Comparison of ENCODE assay signal across 1 cellular context in the genomic region with DNA sequence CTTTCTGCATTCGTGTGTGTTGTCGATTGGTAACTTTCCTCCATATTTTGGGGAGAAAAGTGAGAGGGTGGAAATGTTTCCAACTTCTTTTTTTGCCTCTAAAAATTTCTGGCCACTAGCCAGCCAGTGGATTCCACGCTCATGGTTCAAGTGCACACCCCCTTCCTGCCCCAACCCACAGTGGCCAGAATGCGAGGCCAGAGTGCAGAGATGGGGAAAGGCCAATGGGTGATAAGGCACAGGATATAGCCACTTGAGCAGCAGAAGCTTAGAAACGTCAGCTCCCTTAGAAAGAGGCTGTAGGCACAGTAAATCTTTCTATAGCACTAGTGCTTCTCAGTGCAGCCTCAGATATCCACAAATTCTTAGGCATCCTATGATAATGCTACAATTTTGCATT.
TF ChIP-seq lines count a peak whose summit lies in the region.

No MANE protein-coding gene starts in this region.

TF ChIP-seq in IMR-90, 13 proteins besides CTCF, POLR2A, EP300 and RAD21 (continued from another document):
- TF ChIP-seq, protein P1, sequence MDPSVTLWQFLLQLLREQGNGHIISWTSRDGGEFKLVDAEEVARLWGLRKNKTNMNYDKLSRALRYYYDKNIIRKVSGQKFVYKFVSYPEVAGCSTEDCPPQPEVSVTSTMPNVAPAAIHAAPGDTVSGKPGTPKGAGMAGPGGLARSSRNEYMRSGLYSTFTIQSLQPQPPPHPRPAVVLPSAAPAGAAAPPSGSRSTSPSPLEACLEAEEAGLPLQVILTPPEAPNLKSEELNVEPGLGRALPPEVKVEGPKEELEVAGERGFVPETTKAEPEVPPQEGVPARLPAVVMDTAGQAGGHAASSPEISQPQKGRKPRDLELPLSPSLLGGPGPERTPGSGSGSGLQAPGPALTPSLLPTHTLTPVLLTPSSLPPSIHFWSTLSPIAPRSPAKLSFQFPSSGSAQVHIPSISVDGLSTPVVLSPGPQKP (IDR thresholded peaks at IDR 0.05; ENCODE audit: borderline replicate concordance, low read depth, low read length): no peak
- TF ChIP-seq MAZ (IDR thresholded peaks at IDR 0.05; ENCODE audit: borderline replicate concordance, low read depth, low read length) (no peak), SMC3 (IDR thresholded peaks at IDR 0.05; ENCODE audit: low read depth, low read length) (no peak), MXI1 (IDR thresholded peaks at IDR 0.05; ENCODE audit: borderline replicate concordance, low read depth, low read length) (no peak)
